Comparison of ENCODE assay signal across 34 cellular contexts in genomic region chr11:19502691-19503253, GRCh38.
DNase-seq lines count a peak whose midpoint lies in the region; ATAC-seq, FAIRE-seq and TF ChIP-seq lines count a peak whose summit lies in the region.
"Had no signal": no experiment of that assay in that cellular context is flagged by ENCODE, and none has a peak within 500 bp of the region (broad histone marks: within the 10 kb centered on the region; RNA-seq: fewer than 3 reads in every experiment).

No MANE protein-coding gene starts in this region.

- ATAC-seq in HepG2, result no peak
- peak; percentile 87 for ATAC-seq in left lobe of liver
- peak; percentile 72 to 82 (median 78) for ATAC-seq in right lobe of liver
- no peak for ATAC-seq in SK-N-SH treated with all-trans-retinoic acid at 6 μM for 48 hours
- no peak for ATAC-seq in HG02870 (IDR thresholded peaks at IDR 0.05; ENCODE audit: unreplicated experiment)
- ATAC-seq: A549; CD8-positive, alpha-beta T cell had no signal

- H3K4me1 ChIP-seq in liver (ENCODE audit: control insufficient read depth in 4 of 4, insufficient read depth in 4 of 4, low read length in 3 of 4) (peaks cover 0 to 28% (median 24%) of the 10 kb centered on the region in 4 donors), HepG2 (ENCODE audit: insufficient read depth, low read length) (peaks cover 4% of the 10 kb centered on the region), right lobe of liver (peaks cover 0 to 30% (median 12%) of the 10 kb centered on the region in 4 donors)
- H3K4me1 ChIP-seq: BE2C had no signal

- H3K4me3 ChIP-seq in liver (ENCODE audit: low read depth in 1 of 3, low read length in 3 of 3), result no peak overlapping the region
- no peak overlapping the region for H3K4me3 ChIP-seq in HepG2 (replicated peaks in 1 of 3; ENCODE audit: insufficient read depth in 1 of 3, low read depth in 2 of 3, low read length in 3 of 3)
- H3K4me3 ChIP-seq in bronchial epithelial cell (ENCODE audit: low read depth, low read length), result no peak overlapping the region
- H3K4me3 ChIP-seq in right lobe of liver, result no peak overlapping the region
- H3K4me3 ChIP-seq: A549; BLaER1; BLaER1 treated with 17β-estradiol and CSF1 and Interleukin-3, amounts not matched to agents 10 nM and 100 nM had no signal

- H3K36me3 ChIP-seq in liver (ENCODE audit: control insufficient read depth in 4 of 4, insufficient read depth in 3 of 4, low read depth in 1 of 4, low read length in 3 of 4), result no peaks in the 10 kb centered on the region
- H3K36me3 ChIP-seq in HepG2 (replicated peaks in 1 of 2; ENCODE audit: control insufficient read depth in 1 of 2, insufficient read depth in 2 of 2, low read length in 2 of 2), result no peaks in the 10 kb centered on the region
- H3K36me3 ChIP-seq in bronchial epithelial cell (ENCODE audit: control insufficient read depth, insufficient read depth, low read length), result no peaks in the 10 kb centered on the region
- H3K36me3 ChIP-seq in right lobe of liver, result no peaks in the 10 kb centered on the region
- H3K36me3 ChIP-seq: BE2C; BLaER1; BLaER1 treated with 17β-estradiol and CSF1 and Interleukin-3, amounts not matched to agents 10 nM and 100 nM had no signal

- peak overlapping the region; percentile 12 to 19 for H3K27ac ChIP-seq in liver (ENCODE audit: low read depth in 1 of 2, low read length in 2 of 2)
- no peak overlapping the region for H3K27ac ChIP-seq in HepG2 (ENCODE audit: extremely low read length, insufficient read depth, low read length)
- peak overlapping the region in 1 of 3 donors; percentile 10 for H3K27ac ChIP-seq in right lobe of liver
- H3K27ac ChIP-seq: 22Rv1; A549; BLaER1; BLaER1 treated with 17β-estradiol and CSF1 and Interleukin-3, amounts not matched to agents 10 nM and 100 nM; C4-2B had no signal

- TF ChIP-seq RAD21 in liver (IDR thresholded peaks at IDR 0.05), result peak; percentile 46 to 65
- TF ChIP-seq RAD21 in HepG2 (CRISPR knock-in tag; IDR thresholded peaks at IDR 0.05), result no peak

- no TSS peak for BruUV-seq in HepG2 (replicated peaks; lab: Mats Ljungman, UMichigan)

- H3K9ac ChIP-seq in liver (ENCODE audit: low read depth in 1 of 2, low read length in 2 of 2), result no peak overlapping the region
- no peak overlapping the region for H3K9ac ChIP-seq in HepG2 (ENCODE audit: insufficient read depth, low read depth, low read length)
- H3K9ac ChIP-seq: BLaER1; BLaER1 treated with 17β-estradiol and CSF1 and Interleukin-3, amounts not matched to agents 10 nM and 100 nM had no signal

- WGBS in liver, result 38% methylated on average over 3 of the region's 3 CpGs
- WGBS in HepG2 (ENCODE audit: low lambda C conversion rate), result 4% methylated on average over 3 of the region's 3 CpGs
- 22% methylated on average over 3 of the region's 3 CpGs for WGBS in right lobe of liver (ENCODE audit: insufficient coverage, low coverage, low lambda C conversion rate, missing lambda C conversion rate)

- H3K4me2 ChIP-seq in HepG2 (ENCODE audit: low read depth, low read length), result no peak overlapping the region
- H3K4me2 ChIP-seq: A549; BLaER1; BLaER1 treated with 17β-estradiol and CSF1 and Interleukin-3, amounts not matched to agents 10 nM and 100 nM had no signal

- DNase-seq in HepG2 (ENCODE audit: low spot score), result no peak
- no peak for DNase-seq in bronchial epithelial cell (ENCODE audit: low read depth)
- DNase-seq in left lobe of liver (ENCODE audit: low spot score), result peak; percentile 70
- peak in 1 of 3 donors; percentile 73 for DNase-seq in right lobe of liver
- no peak for DNase-seq in DMS 273 treated with DMSO at 0.1 percent for 48 hours (lab: John Stamatoyannopoulos, UW)
- DNase-seq: 8988T; ACHN; AML-193; BE2C; C1 segment of cervical spinal cord; Caco-2; Calu3; CD4-positive, alpha-beta memory T cell; CD4-positive, alpha-beta T cell; CD4-positive, CD25-positive, alpha-beta regulatory T cell; CD8-positive, alpha-beta memory T cell; CD8-positive, alpha-beta T cell; COR-L47; DMS153; DMS53; DMS79; DMS79 treated with DMSO at 0.1 percent for 48 hours; DND-41; EL had no signal

- no peak for TF ChIP-seq EP300 in HepG2 (IDR thresholded peaks at IDR 0.05; ENCODE audit: low read depth in 2 of 2, low read length in 2 of 2)
- TF ChIP-seq EP300 in HepG2 (CRISPR knock-in tag; IDR thresholded peaks at IDR 0.05; ENCODE audit: borderline replicate concordance), result no peak

- no peak overlapping the region for H2AFZ ChIP-seq in HepG2 (ENCODE audit: low read length)

- H3K9me3 ChIP-seq in liver (ENCODE audit: control insufficient read depth in 4 of 4, low read length in 3 of 4), result no peaks in the 10 kb centered on the region
- no peaks in the 10 kb centered on the region for H3K9me3 ChIP-seq in HepG2 (ENCODE audit: low read length)
- no peaks in the 10 kb centered on the region for H3K9me3 ChIP-seq in right lobe of liver
- H3K9me3 ChIP-seq: A549; BE2C; BLaER1; BLaER1 treated with 17β-estradiol and CSF1 and Interleukin-3, amounts not matched to agents 10 nM and 100 nM; Caco-2 had no signal

- intact Hi-C loops in HepG2 (cut with micrococcal nuclease; ENCODE audit: unreplicated experiment), result no loop called here
- intact Hi-C loops in right lobe of liver (cut with DNase I), result no loop called here

- TF ChIP-seq CTCF in liver (IDR thresholded peaks at IDR 0.05; ENCODE audit: low read depth, low read length, missing input control) (no peak), HepG2 (CRISPR knock-in tag; IDR thresholded peaks at IDR 0.05) (no peak), bronchial epithelial cell (IDR thresholded peaks at IDR 0.05; ENCODE audit: insufficient read depth, low read length, severe bottlenecking) (no peak), right lobe of liver (IDR thresholded peaks at IDR 0.05) (no peak)

- no peaks in the 10 kb centered on the region for H4K20me1 ChIP-seq in HepG2 (ENCODE audit: insufficient read depth, low read length)
- H4K20me1 ChIP-seq: BLaER1; BLaER1 treated with 17β-estradiol and CSF1 and Interleukin-3, amounts not matched to agents 10 nM and 100 nM had no signal

- H3K79me2 ChIP-seq in HepG2 (ENCODE audit: insufficient read depth, low read length), result no peaks in the 10 kb centered on the region

- H3K27me3 ChIP-seq in liver (ENCODE audit: control insufficient read depth in 4 of 4, insufficient read depth in 4 of 4, low read length in 3 of 4), result no peaks in the 10 kb centered on the region
- peaks cover 0 to 2% of the 10 kb centered on the region in 2 experiments; a peak in 1 of 5 replicates for H3K27me3 ChIP-seq in HepG2 (ENCODE audit: control insufficient read depth in 1 of 2, insufficient read depth in 2 of 2, low read length in 2 of 2)
- no peaks in the 10 kb centered on the region for H3K27me3 ChIP-seq in bronchial epithelial cell (ENCODE audit: control insufficient read depth, insufficient read depth, low read length)
- no peaks in the 10 kb centered on the region for H3K27me3 ChIP-seq in right lobe of liver
- H3K27me3 ChIP-seq: BE2C; BLaER1; BLaER1 treated with 17β-estradiol and CSF1 and Interleukin-3, amounts not matched to agents 10 nM and 100 nM had no signal

- TF ChIP-seq POLR2A in HepG2 (IDR thresholded peaks at IDR 0.05; ENCODE audit: insufficient read depth in 1 of 2, low read depth in 2 of 2, low read length in 2 of 2) (no peak), right lobe of liver (IDR thresholded peaks at IDR 0.05) (no peak)

- FAIRE-seq in HepG2 (lab: Jason Lieb, UNC), result no peak
- FAIRE-seq in bronchial epithelial cell (lab: Jason Lieb, UNC), result peak; percentile 43
- FAIRE-seq: A204.1, A549, D721Med had no signal

- in situ Hi-C loops in HepG2 (cut with HindIII; ENCODE audit: extremely low pct_ligation_motif_present, low pct_unique_long_range_greater_than_20kb), result no loop called here

- CTCF ChIA-PET in HepG2 (lab: Yijun Ruan, JAX; ENCODE audit: low intra/inter-chr PET ratio, low total read pairs), result no interaction called here

- POLR2A ChIA-PET in HepG2 (lab: Yijun Ruan, JAX), result no interaction called here

TF ChIP-seq in liver, 16 proteins besides CTCF, POLR2A, EP300 and RAD21 (continues in another document):
- peak; percentile 84 for TF ChIP-seq SP1 (IDR thresholded peaks at IDR 0.05)
- peak; percentile 86 to 91 for TF ChIP-seq HNF4A (conservative IDR thresholded peaks at IDR 0.05)
- TF ChIP-seq RXRA (IDR thresholded peaks at IDR 0.05), result peak; percentile 66 to 80
- peak; percentile 66 for TF ChIP-seq FOXA2 (IDR thresholded peaks at IDR 0.05)
- TF ChIP-seq HNF4G (IDR thresholded peaks at IDR 0.05), result peak; percentile 76

TF ChIP-seq in SK-N-SH treated with all-trans-retinoic acid at 6 μM for 48 hours, 23 proteins besides CTCF, POLR2A, EP300 and RAD21 (continues in another document):
- no peak for TF ChIP-seq POU6F1 (CRISPR knock-in tag; IDR thresholded peaks at IDR 0.05; ENCODE audit: borderline replicate concordance, low read depth)
- no peak for TF ChIP-seq ZC3H10 (CRISPR knock-in tag; IDR thresholded peaks at IDR 0.05)
- no peak for TF ChIP-seq PPARA (CRISPR knock-in tag; IDR thresholded peaks at IDR 0.05; ENCODE audit: borderline replicate concordance)
- no peak for TF ChIP-seq PATZ1 (CRISPR knock-in tag; IDR thresholded peaks at IDR 0.05; ENCODE audit: borderline replicate concordance)
- TF ChIP-seq ARNTL (CRISPR knock-in tag; IDR thresholded peaks at IDR 0.05; ENCODE audit: borderline replicate concordance, low read depth), result no peak
- no peak for TF ChIP-seq SNAI2 (CRISPR knock-in tag; IDR thresholded peaks at IDR 0.05)

Comparison
In these comparisons a context has a peak if more than half of its experiments do, and no peak if none do; other contexts are left out.
1. ATAC-seq: peak in left lobe of liver (single experiment) and right lobe of liver (4 of 4); none in HepG2 (single experiment), SK-N-SH treated with all-trans-retinoic acid at 6 μM for 48 hours (single experiment) and HG02870 (single experiment).